ENCODE assay signal across 9 cellular contexts in genomic region chr1:107572674-107573205, GRCh38.
A peak's percentile ranks its signal among the peaks of the same experiment; 100 is the strongest.
DNase-seq lines count a peak whose midpoint lies in the region; TF ChIP-seq lines count a peak whose summit lies in the region.
"Had no signal": no experiment of that assay in that cellular context is flagged by ENCODE, and none has a peak within 500 bp of the region (broad histone marks: within the 10 kb centered on the region; RNA-seq: fewer than 3 reads in every experiment).

No MANE protein-coding gene starts in this region.

- H3K9me3 ChIP-seq in hepatocyte (ENCODE audit: low read depth) (no peaks in the 10 kb centered on the region), vagina (no peaks in the 10 kb centered on the region)

- H3K27ac ChIP-seq in hepatocyte (no peak overlapping the region), vagina (peak overlapping the region; percentile 23)

- TF ChIP-seq POLR2A in vagina (IDR thresholded peaks at IDR 0.05) = no peak

- no peak overlapping the region for H3K4me2 ChIP-seq in hepatocyte

- H3K79me2 ChIP-seq in hepatocyte = no peaks in the 10 kb centered on the region

- DNase-seq in NCI-H2196 (lab: John Stamatoyannopoulos, UW; ENCODE audit: unreplicated experiment) = peak; percentile 34
- DNase-seq in NCI-H2196 treated with DMSO at 0.1 percent for 48 hours (lab: John Stamatoyannopoulos, UW; ENCODE audit: unreplicated experiment) = no peak
- DNase-seq in T1000 (lab: John Stamatoyannopoulos, UW) = peak; percentile 24
- peak; percentile 29 for DNase-seq in hepatocyte (ENCODE audit: low spot score)
- DNase-seq in vagina (ENCODE audit: extremely low spot score in 2 of 2) = no peak
- DNase-seq in NAMALWA (ENCODE audit: low spot score) = no peak
- no peak for DNase-seq in GM20000 (ENCODE audit: low spot score)
- DNase-seq in NCI-H2081 (lab: John Stamatoyannopoulos, UW) = no peak
- DNase-seq: stimulated activated naive B cell treated with anti-CD40 and anti-IgM and Interleukin-4, amounts not matched to agents 10 μg/mL and 1 μg/mL and 100 μg/mL, for 72 hours had no signal

- TF ChIP-seq CTCF in hepatocyte (IDR thresholded peaks at IDR 0.05; ENCODE audit: poor library complexity) (no peak), vagina (IDR thresholded peaks at IDR 0.05) (no peak), GM20000 (IDR thresholded peaks at IDR 0.05; ENCODE audit: extremely low read depth, missing control alignments) (no peak)

- no peaks in the 10 kb centered on the region for H3K9me2 ChIP-seq in hepatocyte (replicated peaks; ENCODE audit: insufficient read depth)

- no peaks in the 10 kb centered on the region for H3K36me3 ChIP-seq in hepatocyte (replicated peaks; ENCODE audit: insufficient read depth, low read depth)
- no peaks in the 10 kb centered on the region for H3K36me3 ChIP-seq in vagina

- no peaks in the 10 kb centered on the region for H3K4me1 ChIP-seq in hepatocyte (ENCODE audit: insufficient read depth)
- peaks cover 23% of the 10 kb centered on the region for H3K4me1 ChIP-seq in vagina

- H3K27me3 ChIP-seq in hepatocyte = no peaks in the 10 kb centered on the region
- H3K27me3 ChIP-seq in vagina = no peaks in the 10 kb centered on the region

- H4K20me1 ChIP-seq in hepatocyte (ENCODE audit: insufficient read depth, poor library complexity, severe bottlenecking) = no peaks in the 10 kb centered on the region

- H3K4me3 ChIP-seq in hepatocyte (no peak overlapping the region), vagina (no peak overlapping the region)

- WGBS in hepatocyte (ENCODE audit: low lambda C conversion rate, missing lambda C conversion rate) = 64% methylated on average over 3 of the region's 3 CpGs

- intact Hi-C loops in vagina (cut with DNase I) = no loop called here

- H2AFZ ChIP-seq in hepatocyte = no peak overlapping the region

Comparison
In these comparisons a context has a peak if more than half of its experiments do, and no peak if none do; other contexts are left out.
1. DNase-seq: peak in NCI-H2196 (single experiment), T1000 (single experiment) and hepatocyte (single experiment); none in NCI-H2196 treated with DMSO at 0.1 percent for 48 hours (single experiment), vagina (0 of 2), NAMALWA (single experiment), GM20000 (single experiment) and NCI-H2081 (0 of 2).